In the genomic region with DNA sequence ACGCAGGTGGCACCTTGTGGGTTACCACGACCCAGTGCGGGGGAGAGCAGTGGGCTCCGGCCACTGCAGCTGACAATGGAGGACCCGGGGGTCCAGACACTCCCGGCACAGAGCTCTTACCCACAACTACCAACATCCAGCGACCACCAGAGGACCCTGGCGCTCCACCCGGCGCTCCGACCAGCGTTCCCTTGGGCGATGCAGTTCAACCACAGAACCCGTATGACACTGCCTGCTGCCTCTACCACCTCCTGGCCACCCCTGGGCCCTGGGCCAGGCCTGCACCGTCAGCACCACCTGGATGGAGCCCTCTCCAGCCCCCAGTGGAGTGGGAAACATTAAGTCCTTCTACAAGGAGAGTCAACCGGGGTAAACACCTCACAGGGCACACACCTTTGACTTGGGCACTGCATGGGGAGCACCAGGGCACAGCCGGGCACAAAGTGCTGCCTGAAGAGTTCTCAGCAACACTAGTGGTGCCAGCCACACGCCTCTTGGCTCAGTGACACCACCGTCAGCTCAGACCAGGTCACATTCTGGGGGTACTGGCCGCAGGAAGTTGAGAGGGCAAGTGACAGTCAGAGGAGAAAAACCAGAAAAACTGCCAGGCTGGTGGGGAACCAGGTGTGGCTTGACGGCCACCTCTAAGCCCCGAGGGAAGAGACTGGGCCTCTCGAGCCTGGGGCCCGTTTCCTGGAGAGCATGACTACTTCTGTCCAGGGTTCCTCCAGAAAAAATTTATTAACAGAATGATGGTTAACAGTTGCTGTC, we compare ENCODE assay signal across 8 cellular contexts.
DNase-seq lines count a peak whose midpoint lies in the region; ATAC-seq lines count a peak whose summit lies in the region.

No MANE protein-coding gene starts in this region.

- peaks cover 12% of the 10 kb centered on the region for H3K36me3 Mint-ChIP-seq in activated naive CD8-positive, alpha-beta T cell treated with anti-CD3 and anti-CD28 coated beads, Interleukin-2, amount 50 U/mL, for 24 hours (ENCODE audit: low read depth)

- peak overlapping the region; percentile 87 for H3K4me3 Mint-ChIP-seq in activated naive CD8-positive, alpha-beta T cell treated with anti-CD3 and anti-CD28 coated beads, Interleukin-2, amount 50 U/mL, for 24 hours

- DNase-seq in activated T-cell treated with anti-CD3 and anti-CD28 coated beads, Interleukin-2, amount 50 U/mL, for 1 hour = peak; percentile 22
- DNase-seq in activated T-cell treated with anti-CD3 and anti-CD28 coated beads for 4 hours (no peak), islet precursor cell (peak; percentile 55), NCI-H524 treated with DMSO at 0.1 percent for 48 hours (lab: John Stamatoyannopoulos, UW) (no peak), NCI-H774 (lab: John Stamatoyannopoulos, UW) (no peak), SKM-1 treated with dmso at 0.1 percent for 144 hours (lab: John Stamatoyannopoulos, UW; ENCODE audit: unreplicated experiment) (no peak)
- peak; percentile 28 for DNase-seq in activated naive CD8-positive, alpha-beta T cell treated with anti-CD3 and anti-CD28 coated beads, Interleukin-2, amount 50 U/mL, for 24 hours

- no peaks in the 10 kb centered on the region for H3K27me3 Mint-ChIP-seq in activated naive CD8-positive, alpha-beta T cell treated with anti-CD3 and anti-CD28 coated beads, Interleukin-2, amount 50 U/mL, for 24 hours

- H3K36me3 ChIP-seq in stomach smooth muscle (ENCODE audit: control insufficient read depth in 2 of 2, insufficient read depth in 2 of 2, low read length in 2 of 2) = peaks cover 0 to under 1% of the 10 kb centered on the region in 2 donors

- no peak for ATAC-seq in activated naive CD8-positive, alpha-beta T cell treated with anti-CD3 and anti-CD28 coated beads, Interleukin-2, amount 50 U/mL, for 24 hours

- peak overlapping the region; percentile 62 to 75 for H3K9ac ChIP-seq in stomach smooth muscle (ENCODE audit: low read length in 2 of 2)

- H3K4me3 ChIP-seq in stomach smooth muscle (ENCODE audit: low read length in 2 of 2) = peak overlapping the region; percentile 80 to 84

- peak overlapping the region; percentile 86 for H3K27ac ChIP-seq in stomach smooth muscle (ENCODE audit: low read length)

- no peaks in the 10 kb centered on the region for H3K27me3 ChIP-seq in stomach smooth muscle (ENCODE audit: control insufficient read depth in 1 of 2, insufficient read depth in 2 of 2, low read length in 2 of 2)

- peaks cover 61% of the 10 kb centered on the region for H3K4me1 Mint-ChIP-seq in activated naive CD8-positive, alpha-beta T cell treated with anti-CD3 and anti-CD28 coated beads, Interleukin-2, amount 50 U/mL, for 24 hours

- H3K27ac Mint-ChIP-seq in activated naive CD8-positive, alpha-beta T cell treated with anti-CD3 and anti-CD28 coated beads, Interleukin-2, amount 50 U/mL, for 24 hours = peak overlapping the region; percentile 84

- H3K4me1 ChIP-seq in stomach smooth muscle (ENCODE audit: control insufficient read depth, insufficient read depth, low read length) = peaks cover 77% of the 10 kb centered on the region

- no peaks in the 10 kb centered on the region for H3K9me3 ChIP-seq in stomach smooth muscle (ENCODE audit: control insufficient read depth in 2 of 2, low read length in 2 of 2)

- H3K9me3 Mint-ChIP-seq in activated naive CD8-positive, alpha-beta T cell treated with anti-CD3 and anti-CD28 coated beads, Interleukin-2, amount 50 U/mL, for 24 hours = no peaks in the 10 kb centered on the region

Comparison
In these comparisons a context has a peak if more than half of its experiments do, and no peak if none do; other contexts are left out.
1. DNase-seq: peak in activated T-cell treated with anti-CD3 and anti-CD28 coated beads, Interleukin-2, amount 50 U/mL, for 1 hour (single experiment), activated naive CD8-positive, alpha-beta T cell treated with anti-CD3 and anti-CD28 coated beads, Interleukin-2, amount 50 U/mL, for 24 hours (single experiment) and islet precursor cell (single experiment); none in activated T-cell treated with anti-CD3 and anti-CD28 coated beads for 4 hours (single experiment), NCI-H524 treated with DMSO at 0.1 percent for 48 hours (single experiment), NCI-H774 (single experiment) and SKM-1 treated with dmso at 0.1 percent for 144 hours (single experiment).